In genomic region chr2:215684448-215685217, GRCh38 we compare ENCODE assay signal across 14 cellular contexts.
DNase-seq lines count a peak whose midpoint lies in the region; ATAC-seq and TF ChIP-seq lines count a peak whose summit lies in the region.
"Had no signal": no experiment of that assay in that cellular context is flagged by ENCODE, and none has a peak within 500 bp of the region (broad histone marks: within the 10 kb centered on the region; RNA-seq: fewer than 3 reads in every experiment).

No MANE protein-coding gene starts in this region.

- 71 to 82% (median 80%) methylated on average over 4 of the region's 4 CpGs for WGBS in stomach, 5 donors

- TF ChIP-seq POLR2A in stomach (IDR thresholded peaks at IDR 0.05): no peak

- no peak for TF ChIP-seq CTCF in cardiac muscle cell (IDR thresholded peaks at IDR 0.05; ENCODE audit: low read depth, low read length)
- TF ChIP-seq CTCF in brain (conservative IDR thresholded peaks at IDR 0.05): no peak
- TF ChIP-seq CTCF in stomach (IDR thresholded peaks at IDR 0.05): no peak
- no peak for TF ChIP-seq CTCF in GM10266 (IDR thresholded peaks at IDR 0.05; ENCODE audit: control insufficient read depth, insufficient read depth, low read depth, missing control alignments)

- DNase-seq in cardiac muscle cell (ENCODE audit: low read depth in 1 of 2, low spot score in 1 of 2) (peak in 1 of 2 donors; percentile 44), cardiac septum (ENCODE audit: low spot score) (no peak), kidney tubule cell (ENCODE audit: low spot score) (peak; percentile 93), head of caudate nucleus (no peak), stomach (no peak), GM10266 (ENCODE audit: extremely low spot score) (no peak)
- DNase-seq: activated B cell treated with CpG ODN at 0.5 μM for 24 hours, left cardiac atrium, NCI-H2107, transverse colon had no signal

- H3K27ac ChIP-seq in cardiac muscle cell (peak overlapping the region; percentile 52), stomach (no peak overlapping the region)

- no peaks in the 10 kb centered on the region for H3K9me3 Mint-ChIP-seq in brain
- H3K9me3 Mint-ChIP-seq: activated B cell treated with CpG ODN at 0.5 μM for 24 hours had no signal

- no peaks in the 10 kb centered on the region for H3K9me3 ChIP-seq in cardiac muscle cell (ENCODE audit: low read depth)
- no peaks in the 10 kb centered on the region for H3K9me3 ChIP-seq in stomach
- H3K9me3 ChIP-seq: transverse colon had no signal

- H3K4me3 Mint-ChIP-seq in brain: no peak overlapping the region
- H3K4me3 Mint-ChIP-seq: activated B cell treated with CpG ODN at 0.5 μM for 24 hours; activated naive CD4-positive, alpha-beta T cell treated with anti-CD3 and anti-CD28 coated beads, Interleukin-2, amount 50 U/mL, for 24 hours had no signal

- H3K27ac Mint-ChIP-seq in brain: peak overlapping the region in 3 of 5 experiments; percentile 12 to 62 (median 26)
- H3K27ac Mint-ChIP-seq: activated B cell treated with CpG ODN at 0.5 μM for 24 hours; activated naive CD4-positive, alpha-beta T cell treated with anti-CD3 and anti-CD28 coated beads, Interleukin-2, amount 50 U/mL, for 24 hours had no signal

- H3K36me3 ChIP-seq in cardiac muscle cell (no peaks in the 10 kb centered on the region), stomach (no peaks in the 10 kb centered on the region)
- H3K36me3 ChIP-seq: transverse colon had no signal

- H3K4me1 Mint-ChIP-seq in brain: no peaks in the 10 kb centered on the region
- H3K4me1 Mint-ChIP-seq: activated B cell treated with CpG ODN at 0.5 μM for 24 hours had no signal

- no peaks in the 10 kb centered on the region for H3K27me3 Mint-ChIP-seq in brain
- H3K27me3 Mint-ChIP-seq: activated B cell treated with CpG ODN at 0.5 μM for 24 hours; activated naive CD4-positive, alpha-beta T cell treated with anti-CD3 and anti-CD28 coated beads, Interleukin-2, amount 50 U/mL, for 24 hours had no signal

- no peak for TF ChIP-seq EP300 in stomach (IDR thresholded peaks at IDR 0.05)

- H3K27me3 ChIP-seq in cardiac muscle cell (no peaks in the 10 kb centered on the region), stomach (no peaks in the 10 kb centered on the region)
- H3K27me3 ChIP-seq: transverse colon had no signal

- intact Hi-C loops in cardiac septum (cut with DNase I) (no loop called here), head of caudate nucleus (cut with DNase I) (no loop called here), stomach (cut with DNase I; ENCODE audit: low total_unique reads) (no loop called here)

- no peaks in the 10 kb centered on the region for H3K36me3 Mint-ChIP-seq in brain
- H3K36me3 Mint-ChIP-seq: activated naive CD4-positive, alpha-beta T cell treated with anti-CD3 and anti-CD28 coated beads, Interleukin-2, amount 50 U/mL, for 24 hours had no signal

- H3K4me3 ChIP-seq in cardiac muscle cell (no peak overlapping the region), stomach (no peak overlapping the region)
- H3K4me3 ChIP-seq: GM12878, transverse colon had no signal

- peaks cover 13% of the 10 kb centered on the region for H3K4me1 ChIP-seq in cardiac muscle cell (ENCODE audit: low read depth)
- H3K4me1 ChIP-seq in stomach: peaks cover 0 to 12% (median 0%) of the 10 kb centered on the region in 4 donors

- no peak for ATAC-seq in GM18858 (IDR thresholded peaks at IDR 0.05; ENCODE audit: unreplicated experiment)
- ATAC-seq: GM12878, left cardiac atrium had no signal
